8 cellular contexts compared by ENCODE assay signal in genomic region chrX:153411255-153411987, GRCh38. TPM values are rescaled to one million over a fixed set of nuclear protein-coding genes. Genes with fewer than 3 reads are reported as not detected.
DNase-seq lines count a peak whose midpoint lies in the region; ATAC-seq and TF ChIP-seq lines count a peak whose summit lies in the region.

Gene ZFP92, plus strand, starts transcription at chrX:153411472. Its CDS starts 6,851 bp downstream, at chrX:153418323.

- no TSS peak for BruUV-seq in OCI-LY7 (replicated peaks; lab: Mats Ljungman, UMichigan)

- intact Hi-C loops in OCI-LY7 (cut with micrococcal nuclease; ENCODE audit: unreplicated experiment) (no loop called here), ascending aorta (cut with DNase I) (no loop called here)

- CTCF ChIA-PET in OCI-LY7 (lab: Charles Lee; ENCODE audit: unreplicated experiment), result no interaction called here

- DNase-seq in BE2C (no peak), OCI-LY7 (ENCODE audit: low spot score) (no peak), ascending aorta (ENCODE audit: low spot score in 2 of 2) (no peak), iris pigment epithelial cell (ENCODE audit: low read depth) (peak; percentile 6), HK-2 (ENCODE audit: unreplicated experiment) (no peak), DMS114 treated with DMSO at 0.1 percent for 48 hours (lab: John Stamatoyannopoulos, UW; ENCODE audit: unreplicated experiment) (no peak)
- DNase-seq in stimulated activated CD4-positive, alpha-beta T cell treated with anti-CD3 and anti-CD28 coated beads, TNF-alpha, amount 100 ng/mL, for 24 hours (ENCODE audit: low read depth in 3 of 3), result peak; percentile 1 to 24 (median 21)

- ATAC-seq in GM21576 (IDR thresholded peaks at IDR 0.05; ENCODE audit: unreplicated experiment), result peak; percentile 40

- H2AFZ ChIP-seq in OCI-LY7 (ENCODE audit: low read length), result no peak within 1 kb of the TSS

- H3K4me1 ChIP-seq in BE2C (no peaks in the 10 kb centered on the region), OCI-LY7 (ENCODE audit: insufficient read depth, low read length, poor library complexity, severe bottlenecking) (peaks cover 3% of the 10 kb centered on the region), ascending aorta (no peaks in the 10 kb centered on the region)

- TF ChIP-seq CTCF in BE2C (IDR thresholded peaks at IDR 0.05; ENCODE audit: low read depth, low read length) (no peak), OCI-LY7 (conservative IDR thresholded peaks at IDR 0.05; ENCODE audit: low read length) (no peak), ascending aorta (IDR thresholded peaks at IDR 0.05) (no peak)

- no peaks in the 10 kb centered on the region for H3K9me3 ChIP-seq in BE2C
- H3K9me3 ChIP-seq in OCI-LY7 (ENCODE audit: low read length), result no peaks in the 10 kb centered on the region
- H3K9me3 ChIP-seq in ascending aorta, result no peaks in the 10 kb centered on the region

- H3K4me3 ChIP-seq in BE2C (ENCODE audit: low read depth, low read length) (peak within 1 kb of the TSS; percentile 33), OCI-LY7 (ENCODE audit: low read depth, low read length, poor library complexity, severe bottlenecking) (peak within 1 kb of the TSS; percentile 16), ascending aorta (peak within 1 kb of the TSS; percentile 48 to 71)

- H3K36me3 ChIP-seq in BE2C, result no peaks in the 10 kb centered on the region
- H3K36me3 ChIP-seq in OCI-LY7 (ENCODE audit: insufficient read depth, low read length), result no peaks in the 10 kb centered on the region
- no peaks in the 10 kb centered on the region for H3K36me3 ChIP-seq in ascending aorta

- POLR2A ChIA-PET in OCI-LY7 (lab: Charles Lee), result no interaction called here

- H3K79me2 ChIP-seq in OCI-LY7 (ENCODE audit: insufficient read depth, low read depth, low read length), result no peaks in the 10 kb centered on the region

- H3K27me3 ChIP-seq in BE2C, result peaks cover 8% of the 10 kb centered on the region
- H3K27me3 ChIP-seq in ascending aorta, result peaks cover 5% of the 10 kb centered on the region

- no peaks in the 10 kb centered on the region for H3K9me2 ChIP-seq in OCI-LY7 (ENCODE audit: insufficient read depth, low read length)

- H3K4me2 ChIP-seq in OCI-LY7 (ENCODE audit: low read length), result 0 out of 2 replicates have a peak within 1 kb of the TSS, but pooled peaks have one; percentile 26

- H3K27ac ChIP-seq in OCI-LY7 (ENCODE audit: low read depth, low read length, poor library complexity, severe bottlenecking) (no peak within 1 kb of the TSS), ascending aorta (no peak within 1 kb of the TSS)

- H4K20me1 ChIP-seq in OCI-LY7 (ENCODE audit: insufficient read depth, low read length), result no peaks in the 10 kb centered on the region

RNA-seq across cellular contexts. Expression of gene ZFP92, which starts in this region (rescaled TPM):
- 0.76 TPM for polyA plus RNA-seq in BE2C (2012; ENCODE audit: insufficient read depth, insufficient read length, low read depth)
- total RNA-seq in OCI-LY7 (2014; rRNA removed; shearing (Covaris generic)), result 0.03 TPM in 1 of 2 replicates, not detected in the other
- total RNA-seq in OCI-LY7 (2022) (not detected in 2 replicates), ascending aorta (0.96 TPM)

Comparison
In these comparisons a context has a peak if more than half of its experiments do, and no peak if none do; other contexts are left out.
1. DNase-seq: peak in iris pigment epithelial cell (single experiment) and stimulated activated CD4-positive, alpha-beta T cell treated with anti-CD3 and anti-CD28 coated beads, TNF-alpha, amount 100 ng/mL, for 24 hours (3 of 3); none in BE2C (single experiment), OCI-LY7 (single experiment), ascending aorta (0 of 2), HK-2 (single experiment) and DMS114 treated with DMSO at 0.1 percent for 48 hours (single experiment).
2. Peak in every context shown above with its lines, with median percentiles within 50 percentile points of each other: H3K4me3 ChIP-seq.